Comparison of ENCODE assay signal across 8 cellular contexts in the genomic region with DNA sequence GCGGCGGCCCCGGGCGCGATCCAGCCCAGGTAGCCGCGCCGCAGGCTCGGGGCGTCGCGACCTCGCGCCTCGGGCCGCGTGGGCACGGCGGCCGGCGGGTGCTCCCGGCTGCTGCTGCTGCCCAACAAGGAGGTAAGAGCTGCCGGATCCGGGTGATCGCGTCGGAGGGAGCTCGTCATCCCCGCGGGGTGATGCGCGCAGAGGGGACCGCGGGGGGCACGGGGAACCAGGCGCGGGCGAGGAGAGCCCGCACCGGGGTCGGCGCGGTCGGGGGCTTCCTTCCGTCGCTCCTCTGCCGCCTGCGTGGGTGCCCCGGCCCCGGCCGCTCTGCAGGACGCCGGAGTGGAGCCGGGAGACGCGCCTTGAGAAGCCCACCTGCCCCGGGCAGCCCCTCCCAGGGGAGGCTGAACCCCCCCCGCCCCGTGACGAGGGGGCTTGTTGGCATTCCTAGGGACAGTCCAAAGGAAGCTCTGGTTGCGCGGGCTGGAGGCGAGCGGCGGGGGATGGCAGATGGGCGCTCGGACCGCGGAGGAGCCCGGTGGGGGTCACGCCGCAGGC.
DNase-seq lines count a peak whose midpoint lies in the region; ATAC-seq and TF ChIP-seq lines count a peak whose summit lies in the region.

No MANE protein-coding gene starts in this region.

- peak overlapping the region; percentile 92 for H3K4me3 ChIP-seq in HUES48 (ENCODE audit: low read depth, low read length)
- peak overlapping the region; percentile 72 for H3K4me3 ChIP-seq in iPS-11a (ENCODE audit: low read depth, low read length)
- peak overlapping the region; percentile 74 for H3K4me3 ChIP-seq in smooth muscle cell

- peaks cover 38% of the 10 kb centered on the region for H4K20me1 ChIP-seq in smooth muscle cell (ENCODE audit: low read depth)

- peak overlapping the region; percentile 68 for H3K4me3 Mint-ChIP-seq in activated naive CD8-positive, alpha-beta T cell treated with anti-CD3 and anti-CD28 coated beads, Interleukin-2, amount 10 ng/mL, durations not matched to agents 7 days and 5 days

- TF ChIP-seq CTCF in smooth muscle cell (IDR thresholded peaks at IDR 0.05; ENCODE audit: borderline replicate concordance, insufficient read depth, poor library complexity, severe bottlenecking), result no peak

- no peaks in the 10 kb centered on the region for H3K9me3 ChIP-seq in HUES48 (ENCODE audit: control insufficient read depth, insufficient read depth, low read length)
- no peaks in the 10 kb centered on the region for H3K9me3 ChIP-seq in smooth muscle cell (replicated peaks; ENCODE audit: low read depth)

- H3K9me3 Mint-ChIP-seq in activated naive CD8-positive, alpha-beta T cell treated with anti-CD3 and anti-CD28 coated beads, Interleukin-2, amount 10 ng/mL, durations not matched to agents 7 days and 5 days, result no peaks in the 10 kb centered on the region

- H3K27ac ChIP-seq in HUES48 (ENCODE audit: low read depth, low read length) (peak overlapping the region; percentile 72), smooth muscle cell (ENCODE audit: low read depth) (peak overlapping the region; percentile 45)

- peak; percentile 20 for DNase-seq in stimulated activated CD8-positive, alpha-beta memory T cell treated with anti-CD3 and anti-CD28 coated beads, Interleukin-12 subunit alpha, Interleukin-12 subunit beta, amount 100 ng/mL, for 1 hour (ENCODE audit: low read depth)
- DNase-seq in stimulated activated CD8-positive, alpha-beta memory T cell treated with anti-CD3 and anti-CD28 coated beads, Interleukin-4, amount 100 ng/mL, for 48 hours, result no peak
- no peak for DNase-seq in activated naive CD8-positive, alpha-beta T cell treated with anti-CD3 and anti-CD28 coated beads, Interleukin-2, amount 10 ng/mL, durations not matched to agents 7 days and 5 days
- DNase-seq in smooth muscle cell (lab: John Stamatoyannopoulos, UW; ENCODE audit: unreplicated experiment) (peak; percentile 34), OCI-M2 (lab: John Stamatoyannopoulos, UW; ENCODE audit: unreplicated experiment) (no peak), NCI-H345 (lab: John Stamatoyannopoulos, UW) (no peak)

- H3K79me2 ChIP-seq in smooth muscle cell (ENCODE audit: low read depth), result peaks cover 22% of the 10 kb centered on the region

- peak overlapping the region; percentile 68 for H2AFZ ChIP-seq in smooth muscle cell (ENCODE audit: low read depth)

- peaks cover 14% of the 10 kb centered on the region for H3F3A ChIP-seq in smooth muscle cell (ENCODE audit: low read depth)

- H3K27me3 ChIP-seq in HUES48 (ENCODE audit: control insufficient read depth, insufficient read depth, low read length) (peaks cover 9% of the 10 kb centered on the region), smooth muscle cell (ENCODE audit: low read depth) (no peaks in the 10 kb centered on the region)

- POLR2A ChIA-PET in activated naive CD8-positive, alpha-beta T cell treated with anti-CD3 and anti-CD28 coated beads, Interleukin-2, amount 10 ng/mL, durations not matched to agents 7 days and 5 days (lab: Charles Lee), result interaction anchor here (0.9 to 2.8 kb wide), 13 partner anchors 10 to 799 kb away, joined by 3 to 17 read pairs (median 6); partner anchors contain the start of gene CCNT2

- peak; percentile 13 for ATAC-seq in activated naive CD8-positive, alpha-beta T cell treated with anti-CD3 and anti-CD28 coated beads, Interleukin-2, amount 10 ng/mL, durations not matched to agents 7 days and 5 days (ENCODE audit: low read depth)

- WGBS in smooth muscle cell (ENCODE audit: low lambda C conversion rate), result under 1% methylated on average over 51 of the region's 72 CpGs

- peaks cover 2% of the 10 kb centered on the region for H3K27me3 Mint-ChIP-seq in activated naive CD8-positive, alpha-beta T cell treated with anti-CD3 and anti-CD28 coated beads, Interleukin-2, amount 10 ng/mL, durations not matched to agents 7 days and 5 days

- H3K9ac ChIP-seq in HUES48 (ENCODE audit: low read depth, low read length), result peak overlapping the region; percentile 75; the same call in 1 of the 2 replicates
- H3K9ac ChIP-seq in smooth muscle cell (ENCODE audit: low read depth), result peak overlapping the region; percentile 38

- peak overlapping the region; percentile 66 for H3K27ac Mint-ChIP-seq in activated naive CD8-positive, alpha-beta T cell treated with anti-CD3 and anti-CD28 coated beads, Interleukin-2, amount 10 ng/mL, durations not matched to agents 7 days and 5 days

- peaks cover 29% of the 10 kb centered on the region for H3K4me1 Mint-ChIP-seq in activated naive CD8-positive, alpha-beta T cell treated with anti-CD3 and anti-CD28 coated beads, Interleukin-2, amount 10 ng/mL, durations not matched to agents 7 days and 5 days

- H3K4me2 ChIP-seq in smooth muscle cell, result peak overlapping the region; percentile 89

- peaks cover 45% of the 10 kb centered on the region for H3K4me1 ChIP-seq in HUES48 (ENCODE audit: control insufficient read depth, insufficient read depth, low read length)
- H3K4me1 ChIP-seq in smooth muscle cell (ENCODE audit: low read depth), result peaks cover 9% of the 10 kb centered on the region

- H3K36me3 ChIP-seq in HUES48 (ENCODE audit: control insufficient read depth, insufficient read depth, low read length) (no peaks in the 10 kb centered on the region), smooth muscle cell (ENCODE audit: low read depth) (no peaks in the 10 kb centered on the region)

- H3K36me3 Mint-ChIP-seq in activated naive CD8-positive, alpha-beta T cell treated with anti-CD3 and anti-CD28 coated beads, Interleukin-2, amount 10 ng/mL, durations not matched to agents 7 days and 5 days, result peaks cover 1% of the 10 kb centered on the region

Comparison
In these comparisons a context has a peak if more than half of its experiments do, and no peak if none do; other contexts are left out.
1. DNase-seq: peak in stimulated activated CD8-positive, alpha-beta memory T cell treated with anti-CD3 and anti-CD28 coated beads, Interleukin-12 subunit alpha, Interleukin-12 subunit beta, amount 100 ng/mL, for 1 hour (single experiment) and smooth muscle cell (single experiment); none in stimulated activated CD8-positive, alpha-beta memory T cell treated with anti-CD3 and anti-CD28 coated beads, Interleukin-4, amount 100 ng/mL, for 48 hours (single experiment), activated naive CD8-positive, alpha-beta T cell treated with anti-CD3 and anti-CD28 coated beads, Interleukin-2, amount 10 ng/mL, durations not matched to agents 7 days and 5 days (single experiment), OCI-M2 (single experiment) and NCI-H345 (single experiment).
2. Peak in every context shown above with its lines, with median percentiles within 50 percentile points of each other: H3K4me3 ChIP-seq.